11 cellular contexts compared by ENCODE assay signal in genomic region chr3:120773932-120774331, GRCh38. TPM values are rescaled to one million over a fixed set of nuclear protein-coding genes. Genes with fewer than 3 reads are reported as not detected.
DNase-seq lines count a peak whose midpoint lies in the region; ATAC-seq, FAIRE-seq and TF ChIP-seq lines count a peak whose summit lies in the region.
"Had no signal": no experiment of that assay in that cellular context is flagged by ENCODE, and none has a peak within 500 bp of the region (broad histone marks: within the 10 kb centered on the region; RNA-seq: fewer than 3 reads in every experiment).

No MANE protein-coding gene starts in this region.

- no peak overlapping the region for H3K9ac ChIP-seq in MM.1S (ENCODE audit: low read length)

- H3F3A ChIP-seq in MM.1S (ENCODE audit: insufficient read depth, low read length), result no peaks in the 10 kb centered on the region

- no peaks in the 10 kb centered on the region for H4K20me1 ChIP-seq in MM.1S (ENCODE audit: insufficient read depth, low read length)

- TF ChIP-seq CTCF in fibroblast of the aortic adventitia (IDR thresholded peaks at IDR 0.05; ENCODE audit: insufficient read depth, low read length) (no peak), MM.1S (IDR thresholded peaks at IDR 0.05; ENCODE audit: low read length) (no peak)

- H3K36me3 ChIP-seq in MM.1S (replicated peaks; ENCODE audit: insufficient read depth, low read length), result 0 out of 2 replicates have a peak, but pooled peaks cover 3% of the 10 kb centered on the region

- ATAC-seq in GM18873 (IDR thresholded peaks at IDR 0.05; ENCODE audit: low FRiP score, unreplicated experiment) (peak; percentile 58), HG03565 (IDR thresholded peaks at IDR 0.05; ENCODE audit: unreplicated experiment) (peak; percentile 91)
- ATAC-seq: left lung had no signal

- 0 out of 2 replicates have a peak, but pooled peaks cover 3% of the 10 kb centered on the region for H3K4me1 ChIP-seq in MM.1S (ENCODE audit: low read length)
- H3K4me1 ChIP-seq: left lung had no signal

- H3K9me3 ChIP-seq in MM.1S (replicated peaks; ENCODE audit: insufficient read depth, low read length), result no peaks in the 10 kb centered on the region
- H3K9me3 ChIP-seq: left lung had no signal

- H3K27me3 ChIP-seq in MM.1S (replicated peaks; ENCODE audit: insufficient read depth, low read length), result no peaks in the 10 kb centered on the region
- H3K27me3 ChIP-seq: left lung had no signal

- DNase-seq in HCEC 1CT (peak; percentile 24), fibroblast of the aortic adventitia (ENCODE audit: low read depth) (peak; percentile 65), NOMO-1 treated with DMSO at 0.1 percent for 48 hours (lab: John Stamatoyannopoulos, UW; ENCODE audit: unreplicated experiment) (no peak), GM19239 (ENCODE audit: insufficient read length, low spot score) (no peak), MM.1S (no peak), T-helper 9 cell (no peak)
- DNase-seq: left lung, NCI-H187 treated with DMSO at 0.1 percent for 48 hours had no signal

- no peak for FAIRE-seq in GM19239 (lab: Jason Lieb, UNC)

- H3K79me2 ChIP-seq in MM.1S (ENCODE audit: low read length), result no peaks in the 10 kb centered on the region

- H3K9me2 ChIP-seq in MM.1S (replicated peaks; ENCODE audit: insufficient read depth, low read length), result no peaks in the 10 kb centered on the region

- no peak overlapping the region for H3K27ac ChIP-seq in MM.1S (ENCODE audit: low read length)
- H3K27ac ChIP-seq: left lung, SK-N-MC had no signal

- no peak overlapping the region for H2AFZ ChIP-seq in MM.1S (ENCODE audit: low read length)

- H3K4me2 ChIP-seq in MM.1S (ENCODE audit: low read depth, low read length), result no peak overlapping the region

- H3K4me3 ChIP-seq in fibroblast of the aortic adventitia (ENCODE audit: low read depth, low read length) (no peak overlapping the region), MM.1S (ENCODE audit: low read length) (no peak overlapping the region)
- H3K4me3 ChIP-seq: left lung, SK-N-MC had no signal

RNA-seq across cellular contexts. Expression of gene GTF2E1, which starts 31.4 kb away (rescaled TPM):
- 15.5 and 16.9 TPM in 2 replicates for total RNA-seq in fibroblast of the aortic adventitia (ENCODE audit: low replicate concordance)

RNA-seq across cellular contexts. Expression of gene RABL3, which starts 31.6 kb away (rescaled TPM):
- 10.0 and 18.3 TPM in 2 replicates for total RNA-seq in fibroblast of the aortic adventitia (ENCODE audit: low replicate concordance)

Comparison
In these comparisons a context has a peak if more than half of its experiments do, and no peak if none do; other contexts are left out.
1. DNase-seq: peak in HCEC 1CT (single experiment) and fibroblast of the aortic adventitia (single experiment); none in NOMO-1 treated with DMSO at 0.1 percent for 48 hours (single experiment), GM19239 (single experiment), MM.1S (single experiment) and T-helper 9 cell (single experiment).